In the genomic region with DNA sequence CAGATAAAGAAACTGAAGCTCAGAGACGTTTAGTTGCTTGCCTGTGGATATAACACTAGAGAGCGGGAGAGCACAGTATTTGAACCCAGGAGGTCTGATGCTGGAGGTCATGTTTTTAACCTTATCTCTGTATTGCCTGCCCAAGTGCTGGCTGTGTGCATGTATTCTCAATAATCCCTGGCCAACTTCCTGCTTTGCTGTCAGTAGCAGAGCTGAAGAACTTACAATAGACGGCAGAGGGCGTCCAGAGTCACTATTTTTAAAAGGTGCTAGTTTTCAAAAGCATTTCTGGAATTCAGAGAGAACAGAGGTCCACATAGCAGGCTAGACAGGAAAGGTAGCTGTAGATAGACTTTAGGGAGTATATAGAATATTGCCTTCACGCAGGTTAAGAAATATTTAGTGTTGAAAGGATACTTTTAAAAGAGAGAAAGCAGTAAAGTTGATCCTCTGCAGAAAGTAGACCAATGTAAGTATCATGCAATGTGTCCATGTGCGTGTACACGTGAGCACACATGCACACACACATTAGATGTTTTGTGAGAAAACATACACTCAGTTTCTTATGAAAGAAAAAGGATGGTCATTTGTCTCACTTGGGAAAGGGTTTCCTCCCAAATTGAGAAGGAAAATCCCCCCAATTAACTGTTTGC, we compare ENCODE assay signal across 8 cellular contexts. TPM values are rescaled to one million over a fixed set of nuclear protein-coding genes. Genes with fewer than 3 reads are reported as not detected.
DNase-seq lines count a peak whose midpoint lies in the region; ATAC-seq and TF ChIP-seq lines count a peak whose summit lies in the region.

No MANE protein-coding gene starts in this region.

- ATAC-seq in GM18870 (IDR thresholded peaks at IDR 0.05; ENCODE audit: unreplicated experiment) = peak; percentile 54
- ATAC-seq in HG03139 (IDR thresholded peaks at IDR 0.05; ENCODE audit: unreplicated experiment) = peak; percentile 75

- peak overlapping the region in 1 of 7 donors; percentile 62 for H3K27ac Mint-ChIP-seq in CD4-positive, alpha-beta memory T cell

- H3K27me3 ChIP-seq in CD4-positive, alpha-beta memory T cell (ENCODE audit: insufficient read depth, low read length) = no peaks in the 10 kb centered on the region

- H3K36me3 Mint-ChIP-seq in CD4-positive, alpha-beta memory T cell = peaks cover 11 to 33% of the 10 kb centered on the region in 2 donors

- intact Hi-C loops in CD4-positive, alpha-beta memory T cell (cut with micrococcal nuclease) = no loop called here

- H3K4me1 ChIP-seq in CD4-positive, alpha-beta memory T cell (ENCODE audit: insufficient read depth, low read length) = no peaks in the 10 kb centered on the region

- H3K9me3 Mint-ChIP-seq in CD4-positive, alpha-beta memory T cell = no peaks in the 10 kb centered on the region

- no peaks in the 10 kb centered on the region for H3K9me3 ChIP-seq in CD4-positive, alpha-beta memory T cell (ENCODE audit: control insufficient read depth in 1 of 2, low read length in 2 of 2)

- peak; percentile 77 for TF ChIP-seq CTCF in fibroblast of villous mesenchyme (IDR thresholded peaks at IDR 0.05; ENCODE audit: insufficient read depth, low read depth, low read length)

- H3K27me3 Mint-ChIP-seq in CD4-positive, alpha-beta memory T cell = no peaks in the 10 kb centered on the region

- POLR2A ChIA-PET in CD4-positive, alpha-beta memory T cell (lab: Charles Lee; ENCODE audit: partially characterized antibody) = interaction anchor here (1.1 kb wide), 1 partner anchor 451 kb away, joined by 3 read pairs; no protein-coding TSS in a partner anchor

- no peak overlapping the region for H3K4me3 Mint-ChIP-seq in CD4-positive, alpha-beta memory T cell

- H3K36me3 ChIP-seq in CD4-positive, alpha-beta memory T cell (ENCODE audit: insufficient read depth, low read length) = no peaks in the 10 kb centered on the region

- peaks cover 0 to 3% (median 0%) of the 10 kb centered on the region in 4 donors for H3K4me1 Mint-ChIP-seq in CD4-positive, alpha-beta memory T cell

- no peak overlapping the region for H3K4me3 ChIP-seq in CD4-positive, alpha-beta memory T cell (ENCODE audit: low read length in 2 of 2)
- H3K4me3 ChIP-seq in fibroblast of villous mesenchyme (ENCODE audit: low read depth, low read length) = no peak overlapping the region

- DNase-seq in CD4-positive, alpha-beta memory T cell = peak in 4 of 5 donors; percentile 18 to 35 (median 20)
- DNase-seq in NCI-H510A treated with DMSO at 0.1 percent for 48 hours (lab: John Stamatoyannopoulos, UW) (peak; percentile 69), fibroblast of villous mesenchyme (ENCODE audit: low read depth) (peak; percentile 75), non-pigmented ciliary epithelial cell (ENCODE audit: low read depth) (peak; percentile 66)
- peak; percentile 0 to 4 for DNase-seq in activated CD4-positive, alpha-beta T cell treated with anti-CD3 and anti-CD28 coated beads, Interleukin-2, amount 50 U/mL, for 4 hours
- no peak for DNase-seq in activated effector memory CD4-positive, alpha-beta T cell treated with Interleukin-2 at 50 U/mL for 16 hours

- no peak overlapping the region for H3K27ac ChIP-seq in CD4-positive, alpha-beta memory T cell (ENCODE audit: low read depth, low read length)

- CTCF ChIA-PET in CD4-positive, alpha-beta memory T cell (lab: Charles Lee; ENCODE audit: partially characterized antibody) = interaction anchor here (0.9 to 1.6 kb wide), 8 partner anchors 8 to 453 kb away, joined by 3 to 6 read pairs (median 4); no protein-coding TSS in a partner anchor

RNA-seq across cellular contexts. Expression of gene PTCD2, which starts 46.3 kb away (rescaled TPM):
- 10 to 100 TPM; 11.6 to 12.0 TPM for total RNA-seq in CD4-positive, alpha-beta memory T cell
- 1 to 10 TPM; 4.1 to 6.3 TPM for polyA plus RNA-seq in CD4-positive, alpha-beta memory T cell
- 7.7 and 11.7 TPM in 2 replicates for total RNA-seq in fibroblast of villous mesenchyme

RNA-seq across cellular contexts. Expression of gene MRPS27, which starts 46.4 kb away (rescaled TPM):
- 10 to 100 TPM; 36.6 to 44.6 TPM for total RNA-seq in CD4-positive, alpha-beta memory T cell
- polyA plus RNA-seq in CD4-positive, alpha-beta memory T cell = 10 to 100 TPM; 38.9 to 39.1 TPM
- 66.7 and 88.5 TPM in 2 replicates for total RNA-seq in fibroblast of villous mesenchyme
